ENCODE assay signal across 9 cellular contexts in the genomic region with DNA sequence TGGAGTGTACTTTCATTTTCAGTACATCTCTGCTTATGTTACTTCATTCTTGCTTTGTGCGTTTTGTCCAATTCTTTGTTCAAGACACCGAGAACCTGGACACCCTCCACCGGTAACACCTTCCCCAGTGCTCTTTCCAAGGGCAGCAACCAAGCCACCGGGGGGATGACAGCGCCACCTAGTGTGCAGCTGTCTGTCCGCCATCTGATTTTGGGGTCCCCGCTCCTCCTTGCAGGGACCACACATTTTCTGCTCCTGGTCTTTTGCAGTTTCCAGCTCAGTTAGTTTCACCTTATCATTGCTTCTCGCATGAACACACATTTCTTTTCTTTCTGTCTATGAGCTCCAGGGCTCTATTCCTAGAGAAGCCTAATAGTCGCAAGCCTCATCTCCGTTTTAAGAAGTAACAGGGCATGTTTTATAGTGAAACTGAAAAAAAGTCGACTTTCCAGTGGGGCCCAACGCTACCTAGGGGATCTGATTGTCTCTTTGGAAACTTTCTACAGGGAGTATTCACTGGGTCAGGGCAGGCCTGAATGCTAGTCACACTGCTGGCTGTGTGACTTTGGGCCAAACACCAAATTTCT.
DNase-seq lines count a peak whose midpoint lies in the region; ATAC-seq and TF ChIP-seq lines count a peak whose summit lies in the region.
"Had no signal": no experiment of that assay in that cellular context is flagged by ENCODE, and none has a peak within 500 bp of the region (broad histone marks: within the 10 kb centered on the region; RNA-seq: fewer than 3 reads in every experiment).

No MANE protein-coding gene starts in this region.

- H2AFZ ChIP-seq in GM23338, result peak overlapping the region; percentile 66; the same call in 1 of the 2 replicates

- H3K4me1 Mint-ChIP-seq in CD14-positive monocyte, result peaks cover 53% of the 10 kb centered on the region
- peaks cover 11% of the 10 kb centered on the region for H3K4me1 Mint-ChIP-seq in GM23338
- H3K4me1 Mint-ChIP-seq in activated B cell treated with CpG ODN at 0.5 μM for 24 hours, result no peaks in the 10 kb centered on the region

- H3K79me2 ChIP-seq in GM23338 (replicated peaks; ENCODE audit: insufficient read depth), result no peaks in the 10 kb centered on the region

- DNase-seq in CD14-positive monocyte (ENCODE audit: low spot score), result no peak
- DNase-seq in GM23338 (ENCODE audit: low spot score), result peak; percentile 77
- peak; percentile 31 for DNase-seq in activated B cell treated with CpG ODN at 0.5 μM for 24 hours
- DNase-seq in right cardiac atrium, result peak in 2 of 3 donors; percentile 56 to 64
- DNase-seq in stimulated activated CD8-positive, alpha-beta memory T cell treated with anti-CD3 and anti-CD28 coated beads, Interleukin-7, amount 100 ng/mL, for 48 hours (ENCODE audit: extremely low read depth in 1 of 2, low read depth in 1 of 2), result peak; percentile 13 to 36
- DNase-seq in occipital lobe (lab: John Stamatoyannopoulos, UW), result no peak
- DNase-seq in GM03348 (ENCODE audit: low spot score), result no peak
- no peak for DNase-seq in NK-92 treated with Interleukin-12 subunit alpha and Interleukin-12 subunit beta, amount 100 ng/mL, for 24 hours (lab: John Stamatoyannopoulos, UW)

- H3F3A ChIP-seq in GM23338 (replicated peaks; ENCODE audit: low read depth), result no peaks in the 10 kb centered on the region

- TF ChIP-seq CTCF in CD14-positive monocyte (IDR thresholded peaks at IDR 0.05) (peak; percentile 65), GM23338 (conservative IDR thresholded peaks at IDR 0.05; ENCODE audit: low read depth in 2 of 2) (peak; percentile 98), activated B cell treated with CpG ODN at 0.5 μM for 24 hours (IDR thresholded peaks at IDR 0.05) (no peak)

- POLR2A ChIA-PET in activated B cell treated with CpG ODN at 0.5 μM for 24 hours (lab: Charles Lee), result no interaction called here

- H3K4me3 ChIP-seq in GM23338, result no peak overlapping the region
- no peak overlapping the region for H3K4me3 ChIP-seq in right cardiac atrium (ENCODE audit: low read length)

- H3K27me3 Mint-ChIP-seq in CD14-positive monocyte (ENCODE audit: low read depth in 3 of 3) (peaks cover 0 to 13% (median 5%) of the 10 kb centered on the region in 3 donors), GM23338 (ENCODE audit: insufficient read depth, low read depth, poor library complexity) (peaks cover 2% of the 10 kb centered on the region), activated B cell treated with CpG ODN at 0.5 μM for 24 hours (no peaks in the 10 kb centered on the region)
- H3K27me3 Mint-ChIP-seq: IgD-negative memory B cell had no signal

- H3K9me3 ChIP-seq in right cardiac atrium (ENCODE audit: control insufficient read depth, low read length), result no peaks in the 10 kb centered on the region

- no peaks in the 10 kb centered on the region for H3K27me3 ChIP-seq in GM23338 (ENCODE audit: insufficient read depth)
- H3K27me3 ChIP-seq in right cardiac atrium (ENCODE audit: control insufficient read depth, insufficient read depth), result no peaks in the 10 kb centered on the region

- H3K4me1 ChIP-seq in GM23338 (ENCODE audit: insufficient read depth) (no peaks in the 10 kb centered on the region; the same call in 1 of the 2 replicates), right cardiac atrium (ENCODE audit: control insufficient read depth, insufficient read depth, low read length) (no peaks in the 10 kb centered on the region)

- no peak overlapping the region for H3K4me2 ChIP-seq in GM23338

- H3K9me2 ChIP-seq in GM23338 (ENCODE audit: insufficient read depth), result no peaks in the 10 kb centered on the region

- no peaks in the 10 kb centered on the region for H4K20me1 ChIP-seq in GM23338 (replicated peaks; ENCODE audit: insufficient read depth)

- H3K27ac Mint-ChIP-seq in CD14-positive monocyte (peak overlapping the region in 3 of 7 donors; percentile 13 to 76 (median 28)), GM23338 (no peak overlapping the region), activated B cell treated with CpG ODN at 0.5 μM for 24 hours (no peak overlapping the region)
- H3K27ac Mint-ChIP-seq: IgD-negative memory B cell had no signal

- WGBS in right cardiac atrium, result 69% methylated on average over 12 of the region's 12 CpGs

- CTCF ChIA-PET in activated B cell treated with CpG ODN at 0.5 μM for 24 hours (lab: Charles Lee), result interaction anchor here (0.8 to 2.0 kb wide), 8 partner anchors 26 to 352 kb away, joined by 3 to 6 read pairs (median 4); no protein-coding TSS in a partner anchor

- intact Hi-C loops in CD14-positive monocyte (cut with micrococcal nuclease) (no loop called here), activated B cell treated with CpG ODN at 0.5 μM for 24 hours (cut with micrococcal nuclease) (loop anchor here (1.0 kb wide), 3 partner anchors 37 to 349 kb away; no protein-coding TSS in a partner anchor), right cardiac atrium (cut with DNase I) (no loop called here)

- peaks cover 0 to 7% (median 0%) of the 10 kb centered on the region in 7 donors for H3K9me3 Mint-ChIP-seq in CD14-positive monocyte
- H3K9me3 Mint-ChIP-seq in GM23338, result no peaks in the 10 kb centered on the region
- H3K9me3 Mint-ChIP-seq in activated B cell treated with CpG ODN at 0.5 μM for 24 hours, result no peaks in the 10 kb centered on the region

- H3K36me3 ChIP-seq in GM23338 (ENCODE audit: insufficient read depth), result no peaks in the 10 kb centered on the region

- H3K36me3 Mint-ChIP-seq in CD14-positive monocyte (peaks cover 0 to 3% of the 10 kb centered on the region in 2 donors), GM23338 (ENCODE audit: low read depth) (no peaks in the 10 kb centered on the region), activated B cell treated with CpG ODN at 0.5 μM for 24 hours (ENCODE audit: low read depth) (no peaks in the 10 kb centered on the region)

- ATAC-seq in GM23338 (peak; percentile 96), activated B cell treated with CpG ODN at 0.5 μM for 24 hours (ENCODE audit: low read depth) (no peak), right cardiac atrium (no peak)

- no peak overlapping the region for H3K27ac ChIP-seq in GM23338 (ENCODE audit: low read depth)
- no peak overlapping the region for H3K27ac ChIP-seq in right cardiac atrium (ENCODE audit: low read length)

- peak overlapping the region in 1 of 2 donors; percentile 83 for H3K4me3 Mint-ChIP-seq in CD14-positive monocyte
- no peak overlapping the region for H3K4me3 Mint-ChIP-seq in GM23338
- no peak overlapping the region for H3K4me3 Mint-ChIP-seq in activated B cell treated with CpG ODN at 0.5 μM for 24 hours
- H3K4me3 Mint-ChIP-seq: IgD-negative memory B cell had no signal

TF ChIP-seq in GM23338, 12 proteins besides CTCF, POLR2A, EP300 and RAD21 (continues in another document):
- TF ChIP-seq, protein P1, sequence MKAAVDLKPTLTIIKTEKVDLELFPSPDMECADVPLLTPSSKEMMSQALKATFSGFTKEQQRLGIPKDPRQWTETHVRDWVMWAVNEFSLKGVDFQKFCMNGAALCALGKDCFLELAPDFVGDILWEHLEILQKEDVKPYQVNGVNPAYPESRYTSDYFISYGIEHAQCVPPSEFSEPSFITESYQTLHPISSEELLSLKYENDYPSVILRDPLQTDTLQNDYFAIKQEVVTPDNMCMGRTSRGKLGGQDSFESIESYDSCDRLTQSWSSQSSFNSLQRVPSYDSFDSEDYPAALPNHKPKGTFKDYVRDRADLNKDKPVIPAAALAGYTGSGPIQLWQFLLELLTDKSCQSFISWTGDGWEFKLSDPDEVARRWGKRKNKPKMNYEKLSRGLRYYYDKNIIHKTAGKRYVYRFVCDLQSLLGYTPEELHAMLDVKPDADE (IDR thresholded peaks at IDR 0.05), result no peak

Comparison
In these comparisons a context has a peak if more than half of its experiments do, and no peak if none do; other contexts are left out.
1. DNase-seq: peak in GM23338 (single experiment), activated B cell treated with CpG ODN at 0.5 μM for 24 hours (single experiment), right cardiac atrium (2 of 3) and stimulated activated CD8-positive, alpha-beta memory T cell treated with anti-CD3 and anti-CD28 coated beads, Interleukin-7, amount 100 ng/mL, for 48 hours (2 of 2); none in CD14-positive monocyte (single experiment), occipital lobe (single experiment), GM03348 (single experiment) and NK-92 treated with Interleukin-12 subunit alpha and Interleukin-12 subunit beta, amount 100 ng/mL, for 24 hours (single experiment).